In genomic region chr5:158074992-158075769, GRCh38 we compare ENCODE assay signal across 1 cellular context.
TF ChIP-seq lines count a peak whose summit lies in the region.

No MANE protein-coding gene starts in this region.

TF ChIP-seq in SK-N-SH, 30 proteins besides CTCF, POLR2A, EP300 and RAD21 (continued from another document):
- TF ChIP-seq EZH2phosphoT487 (IDR thresholded peaks at IDR 0.05; ENCODE audit: borderline replicate concordance, low read depth), result no peak
- 0 out of 2 replicates have a peak, but pooled peaks have one; percentile 17 for TF ChIP-seq JUND (IDR thresholded peaks at IDR 0.05)
TF ChIP-seq in SK-N-SH: peak in this region for 3.
